1 cellular context compared by ENCODE assay signal in the genomic region with DNA sequence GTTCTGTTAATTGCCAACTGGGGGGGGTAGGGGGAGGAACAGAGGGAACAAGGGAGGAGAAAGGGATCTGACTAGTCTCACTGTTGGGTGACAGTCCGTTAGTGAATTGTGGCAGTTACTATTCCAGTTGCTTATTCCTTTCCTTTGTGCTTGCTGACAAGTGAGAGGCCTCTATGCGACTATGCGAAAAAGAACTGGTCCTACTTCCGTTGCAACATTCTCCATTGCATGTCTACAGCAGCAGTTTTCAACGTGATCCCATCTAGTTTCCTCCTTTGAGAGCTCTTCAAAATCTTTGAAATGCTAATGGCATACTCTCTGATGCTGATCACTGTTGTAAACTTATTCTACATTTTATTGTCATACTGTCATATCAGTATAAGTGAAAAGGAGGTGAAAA.
TF ChIP-seq lines count a peak whose summit lies in the region.

No MANE protein-coding gene starts in this region.

TF ChIP-seq in WTC11, 78 proteins besides CTCF, POLR2A, EP300 and RAD21 (continued from another document):
- TF ChIP-seq, protein P1, sequence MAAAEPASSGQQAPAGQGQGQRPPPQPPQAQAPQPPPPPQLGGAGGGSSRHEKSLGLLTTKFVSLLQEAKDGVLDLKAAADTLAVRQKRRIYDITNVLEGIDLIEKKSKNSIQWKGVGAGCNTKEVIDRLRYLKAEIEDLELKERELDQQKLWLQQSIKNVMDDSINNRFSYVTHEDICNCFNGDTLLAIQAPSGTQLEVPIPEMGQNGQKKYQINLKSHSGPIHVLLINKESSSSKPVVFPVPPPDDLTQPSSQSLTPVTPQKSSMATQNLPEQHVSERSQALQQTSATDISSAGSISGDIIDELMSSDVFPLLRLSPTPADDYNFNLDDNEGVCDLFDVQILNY (CRISPR knock-in tag; IDR thresholded peaks at IDR 0.05): no peak
- no peak for TF ChIP-seq EMX1 (CRISPR knock-in tag; IDR thresholded peaks at IDR 0.05)
- no peak for TF ChIP-seq SOX15 (CRISPR knock-in tag; IDR thresholded peaks at IDR 0.05)
- no peak for TF ChIP-seq GABPB1 (CRISPR knock-in tag; IDR thresholded peaks at IDR 0.05)
- TF ChIP-seq, protein P2, sequence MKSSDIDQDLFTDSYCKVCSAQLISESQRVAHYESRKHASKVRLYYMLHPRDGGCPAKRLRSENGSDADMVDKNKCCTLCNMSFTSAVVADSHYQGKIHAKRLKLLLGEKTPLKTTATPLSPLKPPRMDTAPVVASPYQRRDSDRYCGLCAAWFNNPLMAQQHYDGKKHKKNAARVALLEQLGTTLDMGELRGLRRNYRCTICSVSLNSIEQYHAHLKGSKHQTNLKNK (CRISPR knock-in tag; IDR thresholded peaks at IDR 0.05): no peak
- TF ChIP-seq MYBL2 (CRISPR knock-in tag; IDR thresholded peaks at IDR 0.05): no peak
- TF ChIP-seq NFATC4 (CRISPR knock-in tag; IDR thresholded peaks at IDR 0.05): no peak
- TF ChIP-seq SMAD3 (CRISPR knock-in tag; IDR thresholded peaks at IDR 0.05; ENCODE audit: borderline replicate concordance): no peak
- TF ChIP-seq NR2C2 (CRISPR knock-in tag; IDR thresholded peaks at IDR 0.05): no peak
